Comparison of ENCODE assay signal across 22 cellular contexts in genomic region chr9:107541523-107541922, GRCh38. TPM values are rescaled to one million over a fixed set of nuclear protein-coding genes. Genes with fewer than 3 reads are reported as not detected.
A peak's percentile ranks its signal among the peaks of the same experiment; 100 is the strongest.
DNase-seq lines count a peak whose midpoint lies in the region; ATAC-seq, FAIRE-seq and TF ChIP-seq lines count a peak whose summit lies in the region.
"Had no signal": no experiment of that assay in that cellular context is flagged by ENCODE, and none has a peak within 500 bp of the region (broad histone marks: within the 10 kb centered on the region; RNA-seq: fewer than 3 reads in every experiment).

No MANE protein-coding gene starts in this region.

- TF ChIP-seq CTCF in GM12878 (IDR thresholded peaks at IDR 0.05 in 2 of 3, conservative IDR thresholded peaks at IDR 0.05 in 1 of 3; ENCODE audit: control insufficient read depth in 2 of 3, extremely low read depth in 1 of 3, insufficient read depth in 1 of 3, low read depth in 3 of 3, low read length in 3 of 3): no peak
- TF ChIP-seq CTCF in pancreas (IDR thresholded peaks at IDR 0.05): no peak

- SMC1A ChIA-PET in GM12878 (lab: Charles Lee; ENCODE audit: uncharacterized antibody, unreplicated experiment): interaction anchor here (1.5 kb wide), 1 partner anchor 28 kb away, joined by 3 read pairs; no protein-coding TSS in a partner anchor

- H4K20me1 ChIP-seq in GM12878 (ENCODE audit: control insufficient read depth, insufficient read depth): no peaks in the 10 kb centered on the region

- no peak for TF ChIP-seq EP300 in GM12878 (IDR thresholded peaks at IDR 0.05; ENCODE audit: borderline replicate concordance in 1 of 2, control insufficient read depth in 1 of 2, low read depth in 2 of 2, low read length in 2 of 2)

- intact Hi-C loops in GM12878 (cut with micrococcal nuclease; ENCODE audit: unreplicated experiment) (no loop called here), pancreas (cut with DNase I) (no loop called here)

- FAIRE-seq in GM12892 (lab: Jason Lieb, UNC): no peak
- FAIRE-seq in GM12878 (lab: Jason Lieb, UNC): peak; percentile 95
- no peak for FAIRE-seq in pancreas (lab: Jason Lieb, UNC)

- TF ChIP-seq POLR2A in GM12892 (IDR thresholded peaks at IDR 0.05; ENCODE audit: low read depth, low read length) (no peak), GM12878 (IDR thresholded peaks at IDR 0.05; ENCODE audit: low read depth, low read length) (no peak)

- ATAC-seq in GM19463 (IDR thresholded peaks at IDR 0.05; ENCODE audit: unreplicated experiment) (peak; percentile 86), HG02798 (IDR thresholded peaks at IDR 0.05; ENCODE audit: poor library complexity, unreplicated experiment) (peak; percentile 74), GM12878 (peak; percentile 97), pancreas (no peak)
- ATAC-seq: left ventricle myocardium superior, right cardiac atrium, T-helper 17 cell had no signal

- DNase-seq in GM12892 (ENCODE audit: insufficient read length) (peak; percentile 15), GM12878 (ENCODE audit: low read depth, low spot score) (peak; percentile 25), pancreas (no peak), HPDE6-E6E7 (ENCODE audit: extremely low spot score) (no peak), NCI-H774 (lab: John Stamatoyannopoulos, UW) (no peak)
- no peak for DNase-seq in stimulated activated CD4-positive, alpha-beta T cell treated with anti-CD3 and anti-CD28 coated beads, Interleukin-2, amount 100 ng/mL, for 24 hours
- DNase-seq: activated CD4-positive, CD25-positive, alpha-beta regulatory T cell; activated gamma-delta T cell; amniotic stem cell; CD4-positive, CD25-positive, alpha-beta regulatory T cell; left ventricle myocardium superior; MV-4-11; NCI-H2029; NCI-H524 treated with DMSO at 0.1 percent for 48 hours; occipital lobe; OCI-M1; right cardiac atrium; SJCRH30; T-helper 17 cell had no signal

- RAD21 ChIA-PET in GM12878 (lab: Charles Lee; ENCODE audit: unreplicated experiment): interaction anchor here (0.7 to 1.6 kb wide), 3 partner anchors 28 to 210 kb away, joined by 3 to 4 read pairs (median 3); no protein-coding TSS in a partner anchor

- no peaks in the 10 kb centered on the region for H3K36me3 ChIP-seq in GM12878 (ENCODE audit: control insufficient read depth in 2 of 2, insufficient read depth in 2 of 2, low read length in 1 of 2)
- H3K36me3 ChIP-seq in pancreas: no peaks in the 10 kb centered on the region
- H3K36me3 ChIP-seq: HAP-1, SJCRH30 had no signal

- H3K4me2 ChIP-seq in GM12878 (ENCODE audit: control insufficient read depth, insufficient read depth): peak overlapping the region; percentile 36; the same call in 1 of the 2 replicates

- H3K27me3 ChIP-seq in GM12878 (replicated peaks in 1 of 2; ENCODE audit: control insufficient read depth in 2 of 2, insufficient read depth in 2 of 2, low read length in 1 of 2): no peaks in the 10 kb centered on the region
- no peaks in the 10 kb centered on the region for H3K27me3 ChIP-seq in pancreas
- H3K27me3 ChIP-seq: SJCRH30 had no signal

- H3K9me3 ChIP-seq in GM12878 (replicated peaks; ENCODE audit: control insufficient read depth, insufficient read depth, low read length) (no peaks in the 10 kb centered on the region), pancreas (no peaks in the 10 kb centered on the region)
- H3K9me3 ChIP-seq: HAP-1, SJCRH30 had no signal

- in situ Hi-C loops in GM12878 (cut with MboI): no loop called here

- 8% methylated on average over 2 of the region's 2 CpGs for WGBS in GM12878 (ENCODE audit: insufficient coverage, insufficient replicate concordance, low lambda C conversion rate, missing lambda C conversion rate)
- WGBS in pancreas, 2 donors: 83 to 95% methylated on average over 2 of the region's 2 CpGs

- CTCF ChIA-PET in GM12878 (lab: Yijun Ruan, JAX): interaction anchor here (1.1 to 1.5 kb wide), 3 partner anchors 11 to 28 kb away, joined by 3 read pairs; no protein-coding TSS in a partner anchor

- TF ChIP-seq RAD21 in GM12878 (IDR thresholded peaks at IDR 0.05; ENCODE audit: insufficient read depth, low read depth, low read length): no peak

- H3K79me2 ChIP-seq in GM12878 (ENCODE audit: control insufficient read depth, insufficient read depth, low read length): no peaks in the 10 kb centered on the region

- H3K4me1 ChIP-seq in GM12878 (ENCODE audit: control insufficient read depth, insufficient read depth, low read length) (no peaks in the 10 kb centered on the region), pancreas (peaks cover 0 to 6% (median 0%) of the 10 kb centered on the region in 3 donors)
- H3K4me1 ChIP-seq: SJCRH30 had no signal

- no TSS peak for BruUV-seq in GM12878 (replicated peaks; lab: Mats Ljungman, UMichigan)

- peak overlapping the region; percentile 61 for H2AFZ ChIP-seq in GM12878 (ENCODE audit: control insufficient read depth, low read depth, low read length)

- H3K27ac ChIP-seq in GM12878 (ENCODE audit: control insufficient read depth, insufficient read depth): peak overlapping the region; percentile 9; the same call in 1 of the 2 replicates
- H3K27ac ChIP-seq in pancreas: no peak overlapping the region
- H3K27ac ChIP-seq: SJCRH30 had no signal

- POLR2A ChIA-PET in GM12878 (lab: Charles Lee): no interaction called here

- no peak overlapping the region for H3K9ac ChIP-seq in GM12878 (ENCODE audit: control insufficient read depth, insufficient read depth, low read length)

- H3K4me3 ChIP-seq in GM12878 (no peak overlapping the region), pancreas (no peak overlapping the region)
- H3K4me3 ChIP-seq: HAP-1, SJCRH30 had no signal

TF ChIP-seq in GM12878, 131 proteins besides CTCF, POLR2A, EP300 and RAD21 (continues in another document):
- peak; percentile 22; the same call in 1 of the 2 replicates for TF ChIP-seq CREM (IDR thresholded peaks at IDR 0.05; ENCODE audit: low read depth)
- no peak for TF ChIP-seq MEF2A (IDR thresholded peaks at IDR 0.05; ENCODE audit: insufficient read depth, low read depth, low read length)
- no peak for TF ChIP-seq ZNF384 (IDR thresholded peaks at IDR 0.05; ENCODE audit: borderline replicate concordance, low read depth, low read length)
- TF ChIP-seq TAF1 (IDR thresholded peaks at IDR 0.05; ENCODE audit: borderline replicate concordance, low read depth, low read length): no peak
- TF ChIP-seq, protein P1, sequence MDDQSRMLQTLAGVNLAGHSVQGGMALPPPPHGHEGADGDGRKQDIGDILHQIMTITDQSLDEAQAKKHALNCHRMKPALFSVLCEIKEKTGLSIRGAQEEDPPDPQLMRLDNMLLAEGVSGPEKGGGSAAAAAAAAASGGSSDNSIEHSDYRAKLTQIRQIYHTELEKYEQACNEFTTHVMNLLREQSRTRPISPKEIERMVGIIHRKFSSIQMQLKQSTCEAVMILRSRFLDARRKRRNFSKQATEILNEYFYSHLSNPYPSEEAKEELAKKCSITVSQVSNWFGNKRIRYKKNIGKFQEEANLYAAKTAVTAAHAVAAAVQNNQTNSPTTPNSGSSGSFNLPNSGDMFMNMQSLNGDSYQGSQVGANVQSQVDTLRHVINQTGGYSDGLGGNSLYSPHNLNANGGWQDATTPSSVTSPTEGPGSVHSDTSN (IDR thresholded peaks at IDR 0.05; ENCODE audit: insufficient replicate concordance, low read depth, low read length): no peak
- no peak for TF ChIP-seq ZBTB11 (CRISPR knock-in tag; IDR thresholded peaks at IDR 0.05)
- TF ChIP-seq CREB1 (IDR thresholded peaks at IDR 0.05; ENCODE audit: low read depth): peak; percentile 33; the same call in 1 of the 2 replicates
- no peak for TF ChIP-seq NFIC (IDR thresholded peaks at IDR 0.05; ENCODE audit: low read depth, low read length)
- TF ChIP-seq IKZF1 (conservative IDR thresholded peaks at IDR 0.05): peak; percentile 33; the same call in 1 of the 2 replicates

RNA-seq across cellular contexts. Expression of gene KLF4, which starts 52.0 kb away (rescaled TPM):
- polyA plus RNA-seq in GM12892 (2012; ENCODE audit: missing spikeins): 0.17 TPM
- 0.19 TPM in 1 of 2 replicates, not detected in the other for total RNA-seq in GM12878 (2013; cell fraction: nucleolus; rRNA removed)
- total RNA-seq in GM12878 (2014; rRNA removed): 0.40 TPM in 1 of 2 replicates, not detected in the other
- total RNA-seq in GM12878 (2014; rRNA removed; fragmentation: Illumina TruSeq; extraction: Trizol): 0.09 and 0.14 TPM in 2 replicates
- 0.26 and 0.37 TPM in 2 replicates for total RNA-seq in GM12878 (2021)
- 0.10 TPM for polyA plus RNA-seq in GM12878 (2011; ENCODE audit: low read depth)
- 0.10 and 0.23 TPM in 2 replicates for polyA plus RNA-seq in GM12878 (2011; rRNA removed)
- polyA plus RNA-seq in GM12878 (2011; cell fraction: cytosol; rRNA removed): 0.03 and 0.07 TPM in 2 replicates
- polyA plus RNA-seq in GM12878 (2011; cell fraction: nucleus; rRNA removed): 0.19 and 0.25 TPM in 2 replicates
- polyA plus RNA-seq in GM12878 (2012): 0.05 and 0.28 TPM in 2 replicates
- 0.03 and 0.17 TPM in 2 replicates for polyA plus RNA-seq in GM12878 (2014; fragmentation: Illumina TruSeq; extraction: Trizol)
- polyA plus RNA-seq in GM12878 (2014; fragmentation: Nextera tagmentation; extraction: Ambion mirVana): under 1 TPM in 1 of 2 experiments, not detected in 1; 0.05 TPM
- polyA plus RNA-seq in GM12878 (2014; rRNA removed): 0.13 and 0.20 TPM in 2 replicates
- under 1 TPM; 0.08 to 0.19 TPM for polyA plus RNA-seq in GM12878 (2016; fragmentation: Nextera tagmentation; extraction: Ambion mirVana)
- polyA minus RNA-seq in GM12878 (2011; rRNA and poly(A)+ RNA removed): not detected in 2 replicates
- polyA minus RNA-seq in GM12878 (2011; cell fraction: cytosol; rRNA and poly(A)+ RNA removed): 0.80 TPM in 1 of 2 replicates, not detected in the other
- polyA minus RNA-seq in GM12878 (2011; cell fraction: nucleus; rRNA and poly(A)+ RNA removed): 0.12 and 0.48 TPM in 2 replicates
- total RNA-seq in pancreas: 1 to 10 TPM; 3.2 to 9.9 (median 5.6) TPM
- 1 to 10 TPM; 5.5 to 8.0 TPM for polyA plus RNA-seq in pancreas

Comparison
In these comparisons a context has a peak if more than half of its experiments do, and no peak if none do; other contexts are left out.
1. DNase-seq: peak in GM12892 (single experiment) and GM12878 (single experiment); none in pancreas (0 of 6), HPDE6-E6E7 (single experiment), NCI-H774 (single experiment) and stimulated activated CD4-positive, alpha-beta T cell treated with anti-CD3 and anti-CD28 coated beads, Interleukin-2, amount 100 ng/mL, for 24 hours (0 of 2).
2. ATAC-seq: peak in GM19463 (single experiment), HG02798 (single experiment) and GM12878 (single experiment); none in pancreas (0 of 4).